19 cellular contexts compared by ENCODE assay signal in the genomic region with DNA sequence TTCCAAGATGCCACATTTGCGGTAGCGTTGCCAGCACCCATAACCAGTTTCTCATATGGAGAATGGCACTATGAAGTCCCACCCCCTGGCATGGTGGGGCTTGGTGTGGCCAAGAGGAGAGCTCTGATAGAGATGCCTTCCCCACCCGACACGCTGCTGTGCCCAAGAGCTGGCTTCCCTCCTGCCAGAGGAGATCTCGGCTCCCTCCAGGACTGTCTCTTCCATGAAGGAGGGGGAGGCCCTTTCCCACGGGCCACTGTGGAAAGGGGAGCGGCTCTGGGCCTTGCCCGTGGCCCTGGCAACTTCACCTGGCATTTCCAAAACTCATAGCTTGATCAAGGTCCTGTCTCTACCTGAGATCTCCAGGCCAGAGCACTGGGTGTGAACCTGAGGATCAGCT.
A peak's percentile ranks its signal among the peaks of the same experiment; 100 is the strongest.
DNase-seq lines count a peak whose midpoint lies in the region; ATAC-seq and TF ChIP-seq lines count a peak whose summit lies in the region.
"Had no signal": no experiment of that assay in that cellular context is flagged by ENCODE, and none has a peak within 500 bp of the region (broad histone marks: within the 10 kb centered on the region; RNA-seq: fewer than 3 reads in every experiment).

No MANE protein-coding gene starts in this region.

- TF ChIP-seq EP300 in ovary (IDR thresholded peaks at IDR 0.05): no peak

- ATAC-seq in foreskin keratinocyte (peak; percentile 2), GM19463 (IDR thresholded peaks at IDR 0.05; ENCODE audit: unreplicated experiment) (no peak)
- no peak for ATAC-seq in stimulated activated naive CD8-positive, alpha-beta T cell treated with anti-CD3 and anti-CD28 coated beads, Interleukin-15, amount 100 ng/mL, for 72 hours
- ATAC-seq: activated CD4-positive, CD25-positive, alpha-beta regulatory T cell treated with anti-CD3 and anti-CD28 coated beads, Interleukin-2, amount 50 U/mL, for 24 hours; left lung; Panc1 had no signal

- no peaks in the 10 kb centered on the region for H3K9me3 ChIP-seq in ovary
- H3K9me3 ChIP-seq: left lung had no signal

- no peak for TF ChIP-seq POLR2A in ovary (IDR thresholded peaks at IDR 0.05)

- H3K27me3 Mint-ChIP-seq in CD14-positive monocyte (ENCODE audit: low read depth in 3 of 3): peaks cover 15 to 57% (median 32%) of the 10 kb centered on the region in 3 donors
- peaks cover 47% of the 10 kb centered on the region for H3K27me3 Mint-ChIP-seq in stimulated activated naive CD8-positive, alpha-beta T cell treated with anti-CD3 and anti-CD28 coated beads, Interleukin-15, amount 100 ng/mL, for 72 hours

- no peaks in the 10 kb centered on the region for H3K36me3 ChIP-seq in ovary
- H3K36me3 ChIP-seq: left lung had no signal

- H3K4me3 Mint-ChIP-seq in CD14-positive monocyte: peak overlapping the region; percentile 12 to 51
- H3K4me3 Mint-ChIP-seq in stimulated activated naive CD8-positive, alpha-beta T cell treated with anti-CD3 and anti-CD28 coated beads, Interleukin-15, amount 100 ng/mL, for 72 hours: no peak overlapping the region
- H3K4me3 Mint-ChIP-seq: CD4-positive, alpha-beta T cell; IgD-negative memory B cell had no signal

- WGBS in ovary, 3 donors: 43 to 65% (median 55%) methylated on average over 8 of the region's 8 CpGs

- no peak overlapping the region for H3K4me3 ChIP-seq in ovary
- H3K4me3 ChIP-seq: skin epidermis had no signal

- H3K27me3 ChIP-seq in foreskin keratinocyte (no peaks in the 10 kb centered on the region), ovary (no peaks in the 10 kb centered on the region)

- H3K27ac ChIP-seq in foreskin keratinocyte (peak overlapping the region; percentile 24), ovary (peak overlapping the region; percentile 53 to 74)
- H3K27ac ChIP-seq: left lung had no signal

- intact Hi-C loops in CD14-positive monocyte (cut with micrococcal nuclease): loop anchor here in 1 of 2 donors (10.0 kb wide), 1 partner anchor 117 kb away; no protein-coding TSS in a partner anchor
- intact Hi-C loops in ovary (cut with DNase I): loop anchor here in 1 of 4 donors (5.0 kb wide), 1 partner anchor 190 kb away; no protein-coding TSS in a partner anchor

- TF ChIP-seq CTCF in CD14-positive monocyte (IDR thresholded peaks at IDR 0.05) (no peak), foreskin keratinocyte (conservative IDR thresholded peaks at IDR 0.05) (no peak), ovary (IDR thresholded peaks at IDR 0.05) (no peak)

- DNase-seq in CD14-positive monocyte (ENCODE audit: low spot score): no peak
- DNase-seq in foreskin keratinocyte: no peak
- DNase-seq in ovary: peak in 3 of 5 donors; percentile 40 to 48 (median 45)
- DNase-seq in NCI-H1048 (lab: John Stamatoyannopoulos, UW): no peak
- no peak for DNase-seq in activated naive CD4-positive, alpha-beta T cell treated with anti-CD3 and anti-CD28 coated beads, Interleukin-2, amount 50 U/mL, for 16 hours
- no peak for DNase-seq in stimulated activated naive CD8-positive, alpha-beta T cell treated with anti-CD3 and anti-CD28 coated beads, Interleukin-15, amount 100 ng/mL, for 72 hours
- DNase-seq: activated effector memory CD4-positive, alpha-beta T cell treated with Interleukin-2 at 50 U/mL for 16 hours; CD4-positive, alpha-beta T cell; DMS79; left lung; NCI-H187 treated with DMSO at 0.1 percent for 48 hours; NCI-H2227 treated with DMSO at 0.1 percent for 48 hours; stimulated activated CD4-positive, alpha-beta T cell treated with anti-CD3 and anti-CD28 coated beads, Interleukin-4, amount 100 ng/mL, for 4 hours had no signal

- peaks cover 17 to 24% of the 10 kb centered on the region in 2 donors for H3K36me3 Mint-ChIP-seq in CD14-positive monocyte
- H3K36me3 Mint-ChIP-seq: IgD-negative memory B cell had no signal

- H3K4me1 Mint-ChIP-seq in CD14-positive monocyte: peaks cover 86% of the 10 kb centered on the region
- H3K4me1 Mint-ChIP-seq in stimulated activated naive CD8-positive, alpha-beta T cell treated with anti-CD3 and anti-CD28 coated beads, Interleukin-15, amount 100 ng/mL, for 72 hours: peaks cover 41% of the 10 kb centered on the region

- H3K9me3 Mint-ChIP-seq in CD14-positive monocyte: peaks cover 0 to 13% (median 6%) of the 10 kb centered on the region in 7 donors
- H3K9me3 Mint-ChIP-seq in stimulated activated naive CD8-positive, alpha-beta T cell treated with anti-CD3 and anti-CD28 coated beads, Interleukin-15, amount 100 ng/mL, for 72 hours: no peaks in the 10 kb centered on the region
- H3K9me3 Mint-ChIP-seq: CD4-positive, alpha-beta T cell had no signal

- peak overlapping the region in 5 of 7 donors; percentile 53 to 99 (median 70) for H3K27ac Mint-ChIP-seq in CD14-positive monocyte
- H3K27ac Mint-ChIP-seq in stimulated activated naive CD8-positive, alpha-beta T cell treated with anti-CD3 and anti-CD28 coated beads, Interleukin-15, amount 100 ng/mL, for 72 hours: no peak overlapping the region
- H3K27ac Mint-ChIP-seq: CD4-positive, alpha-beta T cell; IgD-negative memory B cell had no signal

- peaks cover 23% of the 10 kb centered on the region for H3K4me1 ChIP-seq in foreskin keratinocyte
- H3K4me1 ChIP-seq in ovary (ENCODE audit: insufficient read depth): peaks cover 54% of the 10 kb centered on the region

TF ChIP-seq in PFSK-1, 5 proteins besides CTCF, POLR2A, EP300 and RAD21:
- TF ChIP-seq POLR2AphosphoS5 (IDR thresholded peaks at IDR 0.05; ENCODE audit: low read depth, low read length): 0 out of 2 replicates have a peak, but pooled peaks have one; percentile 24
- TF ChIP-seq FOXP2 (optimal IDR thresholded peaks at IDR 0.05; ENCODE audit: borderline replicate concordance, extremely low read depth, extremely low read length, insufficient read depth): no peak
- no peak for TF ChIP-seq SIN3A (IDR thresholded peaks at IDR 0.05; ENCODE audit: borderline replicate concordance, insufficient read depth, low read length)
- TF ChIP-seq, protein P1, sequence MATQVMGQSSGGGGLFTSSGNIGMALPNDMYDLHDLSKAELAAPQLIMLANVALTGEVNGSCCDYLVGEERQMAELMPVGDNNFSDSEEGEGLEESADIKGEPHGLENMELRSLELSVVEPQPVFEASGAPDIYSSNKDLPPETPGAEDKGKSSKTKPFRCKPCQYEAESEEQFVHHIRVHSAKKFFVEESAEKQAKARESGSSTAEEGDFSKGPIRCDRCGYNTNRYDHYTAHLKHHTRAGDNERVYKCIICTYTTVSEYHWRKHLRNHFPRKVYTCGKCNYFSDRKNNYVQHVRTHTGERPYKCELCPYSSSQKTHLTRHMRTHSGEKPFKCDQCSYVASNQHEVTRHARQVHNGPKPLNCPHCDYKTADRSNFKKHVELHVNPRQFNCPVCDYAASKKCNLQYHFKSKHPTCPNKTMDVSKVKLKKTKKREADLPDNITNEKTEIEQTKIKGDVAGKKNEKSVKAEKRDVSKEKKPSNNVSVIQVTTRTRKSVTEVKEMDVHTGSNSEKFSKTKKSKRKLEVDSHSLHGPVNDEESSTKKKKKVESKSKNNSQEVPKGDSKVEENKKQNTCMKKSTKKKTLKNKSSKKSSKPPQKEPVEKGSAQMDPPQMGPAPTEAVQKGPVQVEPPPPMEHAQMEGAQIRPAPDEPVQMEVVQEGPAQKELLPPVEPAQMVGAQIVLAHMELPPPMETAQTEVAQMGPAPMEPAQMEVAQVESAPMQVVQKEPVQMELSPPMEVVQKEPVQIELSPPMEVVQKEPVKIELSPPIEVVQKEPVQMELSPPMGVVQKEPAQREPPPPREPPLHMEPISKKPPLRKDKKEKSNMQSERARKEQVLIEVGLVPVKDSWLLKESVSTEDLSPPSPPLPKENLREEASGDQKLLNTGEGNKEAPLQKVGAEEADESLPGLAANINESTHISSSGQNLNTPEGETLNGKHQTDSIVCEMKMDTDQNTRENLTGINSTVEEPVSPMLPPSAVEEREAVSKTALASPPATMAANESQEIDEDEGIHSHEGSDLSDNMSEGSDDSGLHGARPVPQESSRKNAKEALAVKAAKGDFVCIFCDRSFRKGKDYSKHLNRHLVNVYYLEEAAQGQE (IDR thresholded peaks at IDR 0.05; ENCODE audit: insufficient read depth in 1 of 2, low read depth in 2 of 2, low read length in 2 of 2): no peak
- TF ChIP-seq TAF1 (IDR thresholded peaks at IDR 0.05; ENCODE audit: borderline replicate concordance, insufficient read depth, low read length): no peak
TF ChIP-seq in PFSK-1: peak in this region for 1.

Comparison
In these comparisons a context has a peak if more than half of its experiments do, and no peak if none do; other contexts are left out.
1. DNase-seq: peak in ovary (3 of 5); none in CD14-positive monocyte (single experiment), foreskin keratinocyte (0 of 2), NCI-H1048 (single experiment), activated naive CD4-positive, alpha-beta T cell treated with anti-CD3 and anti-CD28 coated beads, Interleukin-2, amount 50 U/mL, for 16 hours (single experiment) and stimulated activated naive CD8-positive, alpha-beta T cell treated with anti-CD3 and anti-CD28 coated beads, Interleukin-15, amount 100 ng/mL, for 72 hours (0 of 2).
2. H3K27ac Mint-ChIP-seq: peak in CD14-positive monocyte (5 of 7); none in stimulated activated naive CD8-positive, alpha-beta T cell treated with anti-CD3 and anti-CD28 coated beads, Interleukin-15, amount 100 ng/mL, for 72 hours (0 of 2).
3. H3K4me3 Mint-ChIP-seq: peak in CD14-positive monocyte (2 of 2); none in stimulated activated naive CD8-positive, alpha-beta T cell treated with anti-CD3 and anti-CD28 coated beads, Interleukin-15, amount 100 ng/mL, for 72 hours (0 of 2).